Comparison of ENCODE assay signal across 8 cellular contexts in genomic region chr2:25982968-25983280, GRCh38. TPM values are rescaled to one million over a fixed set of nuclear protein-coding genes. Genes with fewer than 3 reads are reported as not detected.
DNase-seq lines count a peak whose midpoint lies in the region; ATAC-seq lines count a peak whose summit lies in the region.

No MANE protein-coding gene starts in this region.

- H3K4me3 ChIP-seq in ACC112 (ENCODE audit: low read depth, low read length): peak overlapping the region; percentile 88

- no peaks in the 10 kb centered on the region for H3K27me3 ChIP-seq in ACC112 (ENCODE audit: insufficient read depth, low read length)

- H3K27me3 Mint-ChIP-seq in IgD-negative memory B cell: no peaks in the 10 kb centered on the region
- no peaks in the 10 kb centered on the region for H3K27me3 Mint-ChIP-seq in naive B cell

- H3K36me3 Mint-ChIP-seq in IgD-negative memory B cell (peaks cover 2% of the 10 kb centered on the region), naive B cell (no peaks in the 10 kb centered on the region)

- peak overlapping the region; percentile 37 for H2AFZ ChIP-seq in ACC112 (ENCODE audit: low read length, unreplicated experiment)

- H3K27ac ChIP-seq in ACC112 (ENCODE audit: low read depth, low read length) (no peak overlapping the region), cingulate gyrus (ENCODE audit: low read depth, low read length) (peak overlapping the region; percentile 89)

- peak overlapping the region in 2 of 3 donors; percentile 20 to 60 for H3K27ac Mint-ChIP-seq in IgD-negative memory B cell
- peak overlapping the region in 2 of 6 donors; percentile 16 to 74 for H3K27ac Mint-ChIP-seq in naive B cell

- H3K4me1 Mint-ChIP-seq in IgD-negative memory B cell (peaks cover 0 to 7% (median 5%) of the 10 kb centered on the region in 3 donors), naive B cell (peaks cover 4 to 14% (median 8%) of the 10 kb centered on the region in 3 donors)

- no peaks in the 10 kb centered on the region for H3K36me3 ChIP-seq in ACC112 (ENCODE audit: insufficient read depth, low read length)

- ATAC-seq in naive B cell (ENCODE audit: low read depth in 2 of 2) (no peak), GM21381 (IDR thresholded peaks at IDR 0.05; ENCODE audit: unreplicated experiment) (no peak)

- DNase-seq in naive B cell: no peak
- DNase-seq in NCI-H526 treated with DMSO at 0.1 percent for 48 hours (lab: John Stamatoyannopoulos, UW): no peak
- DNase-seq in activated gamma-delta T cell treated with Interleukin-2 at 50 U/mL for 16 hours: no peak
- no peak for DNase-seq in germinal center (ENCODE audit: low spot score)

- H3K9me3 Mint-ChIP-seq in IgD-negative memory B cell: no peaks in the 10 kb centered on the region
- H3K9me3 Mint-ChIP-seq in naive B cell: no peaks in the 10 kb centered on the region

- H3K4me1 ChIP-seq in ACC112 (ENCODE audit: control insufficient read depth, insufficient read depth, low read length, unreplicated experiment): peaks cover 18% of the 10 kb centered on the region

- peaks cover 10% of the 10 kb centered on the region for H3K79me2 ChIP-seq in ACC112 (ENCODE audit: control insufficient read depth, insufficient read depth, low read length, unreplicated experiment)

- H3K4me3 Mint-ChIP-seq in IgD-negative memory B cell (peak overlapping the region; percentile 72 to 95 (median 85)), naive B cell (peak overlapping the region; percentile 84 to 94 (median 91))

RNA-seq across cellular contexts. Expression of gene KIF3C, which starts 0.6 kb away (rescaled TPM):
- polyA plus RNA-seq in IgD-negative memory B cell: 0.31 TPM
- polyA plus RNA-seq in naive B cell (ENCODE audit: low read depth in 6 of 6): under 1 TPM; 0.16 to 0.71 (median 0.63) TPM

RNA-seq across cellular contexts. Expression of gene RAB10, which starts 51.0 kb away (rescaled TPM):
- polyA plus RNA-seq in IgD-negative memory B cell (86.1 TPM), naive B cell (ENCODE audit: low read depth in 6 of 6) (10 to 100 TPM; 71.1 to 98.1 (median 82.5) TPM)
